In genomic region chr21:39630827-39631226, GRCh38 we compare ENCODE assay signal across 1 cellular context.
TF ChIP-seq lines count a peak whose summit lies in the region.

No MANE protein-coding gene starts in this region.

TF ChIP-seq in HCT116, 20 proteins besides CTCF, POLR2A, EP300 and RAD21 (continued from another document):
- no peak for TF ChIP-seq ELF1 (IDR thresholded peaks at IDR 0.05; ENCODE audit: borderline replicate concordance, low read depth)
- TF ChIP-seq CEBPB (IDR thresholded peaks at IDR 0.05; ENCODE audit: low read depth), result no peak
